Comparison of ENCODE assay signal across 8 cellular contexts in genomic region chr1:22710688-22711024, GRCh38. TPM values are rescaled to one million over a fixed set of nuclear protein-coding genes. Genes with fewer than 3 reads are reported as not detected.
DNase-seq lines count a peak whose midpoint lies in the region; ATAC-seq and TF ChIP-seq lines count a peak whose summit lies in the region.

Gene EPHB2 (plus strand): TSS chr1:22710839. CDS start chr1:22710983, 144 bp downstream.

- H3K4me1 Mint-ChIP-seq in activated CD8-positive, alpha-beta memory T cell treated with anti-CD3 and anti-CD28 coated beads, Interleukin-2, amount 10 ng/mL, durations not matched to agents 7 days and 5 days = peaks cover 26% of the 10 kb centered on the region

- H3K27me3 ChIP-seq in iPS-18a (ENCODE audit: control insufficient read depth, insufficient read depth, low read length) = peaks cover 28% of the 10 kb centered on the region
- no peaks in the 10 kb centered on the region for H3K27me3 ChIP-seq in skeletal muscle satellite cell (ENCODE audit: control insufficient read depth, insufficient read depth, low read length)

- no peak within 1 kb of the TSS for H3K27ac Mint-ChIP-seq in activated CD8-positive, alpha-beta memory T cell treated with anti-CD3 and anti-CD28 coated beads, Interleukin-2, amount 10 ng/mL, durations not matched to agents 7 days and 5 days

- no peak for DNase-seq in activated CD8-positive, alpha-beta memory T cell treated with anti-CD3 and anti-CD28 coated beads, Interleukin-2, amount 10 ng/mL, durations not matched to agents 7 days and 5 days
- no peak for DNase-seq in activated CD8-positive, alpha-beta memory T cell treated with anti-CD3 and anti-CD28 coated beads, Interleukin-2, amount 50 U/mL, for 4 hours
- peak; percentile 68 for DNase-seq in NCI-H69 (lab: John Stamatoyannopoulos, UW)
- DNase-seq in astrocyte of the spinal cord (ENCODE audit: low read depth, low spot score) = no peak

- H3K9ac ChIP-seq in iPS-18a (ENCODE audit: low read length) = no peak within 1 kb of the TSS
- H3K9ac ChIP-seq in skeletal muscle satellite cell (ENCODE audit: low read depth, low read length) = peak within 1 kb of the TSS; percentile 73

- H3K27ac ChIP-seq in iPS-18a (ENCODE audit: low read length) = no peak within 1 kb of the TSS

- in situ Hi-C loops in astrocyte of the spinal cord (cut with HindIII; ENCODE audit: low sequenced_read_pairs) = loop anchor here (25.0 kb wide), 1 partner anchor 177 kb away; no protein-coding TSS in a partner anchor

- H3K9me3 Mint-ChIP-seq in activated CD8-positive, alpha-beta memory T cell treated with anti-CD3 and anti-CD28 coated beads, Interleukin-2, amount 10 ng/mL, durations not matched to agents 7 days and 5 days (ENCODE audit: low read depth) = no peaks in the 10 kb centered on the region

- no peaks in the 10 kb centered on the region for H3K4me1 ChIP-seq in iPS-18a (ENCODE audit: control insufficient read depth, low read depth, low read length)
- H3K4me1 ChIP-seq in skeletal muscle satellite cell (ENCODE audit: control insufficient read depth, insufficient read depth, low read length) = peaks cover 16% of the 10 kb centered on the region

- H3K4me3 ChIP-seq in astrocyte of the spinal cord (ENCODE audit: low read depth, low read length) = peak within 1 kb of the TSS; percentile 58
- peak within 1 kb of the TSS; percentile 51 for H3K4me3 ChIP-seq in iPS-18a (ENCODE audit: low read length)
- peak within 1 kb of the TSS; percentile 71 for H3K4me3 ChIP-seq in skeletal muscle satellite cell (ENCODE audit: low read length)

- H3K27me3 Mint-ChIP-seq in activated CD8-positive, alpha-beta memory T cell treated with anti-CD3 and anti-CD28 coated beads, Interleukin-2, amount 10 ng/mL, durations not matched to agents 7 days and 5 days = peaks cover 68% of the 10 kb centered on the region

- H3K36me3 ChIP-seq in iPS-18a (ENCODE audit: control insufficient read depth, low read depth, low read length) (no peaks in the 10 kb centered on the region), skeletal muscle satellite cell (ENCODE audit: insufficient read depth, low read length) (no peaks in the 10 kb centered on the region)

- peak within 1 kb of the TSS; percentile 91 for H3K4me2 ChIP-seq in skeletal muscle satellite cell (ENCODE audit: low read length)

- CTCF ChIA-PET in activated CD8-positive, alpha-beta memory T cell treated with anti-CD3 and anti-CD28 coated beads, Interleukin-2, amount 10 ng/mL, durations not matched to agents 7 days and 5 days (lab: Charles Lee) = no interaction called here

- no peak for TF ChIP-seq CTCF in astrocyte of the spinal cord (IDR thresholded peaks at IDR 0.05; ENCODE audit: low read depth, low read length)

- H3K9me3 ChIP-seq in iPS-18a (ENCODE audit: control insufficient read depth, low read depth, low read length) = no peaks in the 10 kb centered on the region
- H3K9me3 ChIP-seq in skeletal muscle satellite cell (replicated peaks; ENCODE audit: low read length) = no peaks in the 10 kb centered on the region

- ATAC-seq in activated CD8-positive, alpha-beta memory T cell treated with anti-CD3 and anti-CD28 coated beads, Interleukin-2, amount 10 ng/mL, durations not matched to agents 7 days and 5 days = peak; percentile 67
- no peak for ATAC-seq in HG03175 (IDR thresholded peaks at IDR 0.05; ENCODE audit: unreplicated experiment)
- ATAC-seq in HG02885 (IDR thresholded peaks at IDR 0.05; ENCODE audit: poor library complexity, unreplicated experiment) = no peak

- no peaks in the 10 kb centered on the region for H3K36me3 Mint-ChIP-seq in activated CD8-positive, alpha-beta memory T cell treated with anti-CD3 and anti-CD28 coated beads, Interleukin-2, amount 10 ng/mL, durations not matched to agents 7 days and 5 days

- peak within 1 kb of the TSS; percentile 37 for H3K4me3 Mint-ChIP-seq in activated CD8-positive, alpha-beta memory T cell treated with anti-CD3 and anti-CD28 coated beads, Interleukin-2, amount 10 ng/mL, durations not matched to agents 7 days and 5 days

RNA-seq across cellular contexts. Expression of gene EPHB2, which starts in this region (rescaled TPM):
- total RNA-seq in activated CD8-positive, alpha-beta memory T cell treated with anti-CD3 and anti-CD28 coated beads, Interleukin-2, amount 10 ng/mL, durations not matched to agents 7 days and 5 days = under 1 TPM; 0.09 TPM
- total RNA-seq in skeletal muscle satellite cell (2012; rRNA removed) = 2.6 and 3.8 TPM in 2 replicates

Comparison
In these comparisons a context has a peak if more than half of its experiments do, and no peak if none do; other contexts are left out.
1. Peak in ATAC-seq in activated CD8-positive, alpha-beta memory T cell treated with anti-CD3 and anti-CD28 coated beads, Interleukin-2, amount 10 ng/mL, durations not matched to agents 7 days and 5 days; RNA of the gene not detected or under 1 TPM.